In the genomic region with DNA sequence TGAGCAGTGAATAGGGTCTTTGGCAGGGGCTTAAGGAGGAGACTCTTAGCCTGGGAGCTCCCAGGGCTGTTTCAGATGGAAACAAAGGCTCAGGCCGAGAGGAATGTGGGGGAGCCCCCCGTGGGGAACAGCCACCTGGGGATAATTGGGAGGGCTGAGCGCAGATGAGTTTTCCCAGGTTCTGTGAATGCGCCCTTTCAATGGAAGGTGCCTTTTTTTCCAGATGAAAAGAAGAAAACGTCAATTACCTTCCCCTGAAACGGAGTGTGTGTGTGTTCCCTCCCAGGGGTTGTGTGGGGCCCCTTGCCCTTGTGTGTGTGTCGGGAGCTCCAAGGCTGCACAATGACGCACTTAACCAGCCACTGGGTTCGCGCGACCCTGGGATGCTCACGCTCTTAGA, we compare ENCODE assay signal across 27 cellular contexts. TPM values are rescaled to one million over a fixed set of nuclear protein-coding genes. Genes with fewer than 3 reads are reported as not detected.
A peak's percentile ranks its signal among the peaks of the same experiment; 100 is the strongest.
DNase-seq lines count a peak whose midpoint lies in the region; ATAC-seq, FAIRE-seq and TF ChIP-seq lines count a peak whose summit lies in the region.
"Had no signal": no experiment of that assay in that cellular context is flagged by ENCODE, and none has a peak within 500 bp of the region (broad histone marks: within the 10 kb centered on the region; RNA-seq: fewer than 3 reads in every experiment).

No MANE protein-coding gene starts in this region.

- no peak overlapping the region for H2BK15ac ChIP-seq in H9 (ENCODE audit: low read depth, low read length)

- H3K9me3 Mint-ChIP-seq in H9 (no peaks in the 10 kb centered on the region), WTC11 (no peaks in the 10 kb centered on the region)
- H3K9me3 Mint-ChIP-seq: activated B cell treated with CpG ODN at 0.5 μM for 24 hours; activated naive CD4-positive, alpha-beta T cell treated with anti-CD3 and anti-CD28 coated beads, Interleukin-2, amount 50 U/mL, for 72 hours; activated T-helper 17 cell treated with anti-CD3 and anti-CD28 coated beads, Interleukin-2, amount 50 U/mL, for 72 hours; natural killer cell treated with Interleukin-12 subunit alpha and Interleukin-12 subunit beta and Interleukin-15 and Interleukin-18, amount 100 ng/mL, for 72 hours had no signal

- CTCF ChIA-PET in WTC11 (lab: Charles Lee) = interaction anchor here (0.9 to 1.8 kb wide), 6 partner anchors 11 to 463 kb away, joined by 3 to 9 read pairs (median 4); no protein-coding TSS in a partner anchor

- H3K36me3 Mint-ChIP-seq in H9 (ENCODE audit: insufficient read depth in 1 of 3, low read depth in 3 of 3) = no peaks in the 10 kb centered on the region
- H3K36me3 Mint-ChIP-seq in WTC11 = peaks cover 22% of the 10 kb centered on the region
- no peaks in the 10 kb centered on the region for H3K36me3 Mint-ChIP-seq in T-helper 17 cell (ENCODE audit: low read depth)
- H3K36me3 Mint-ChIP-seq: activated naive CD4-positive, alpha-beta T cell treated with anti-CD3 and anti-CD28 coated beads, Interleukin-2, amount 50 U/mL, for 72 hours; natural killer cell treated with Interleukin-12 subunit alpha and Interleukin-12 subunit beta and Interleukin-15 and Interleukin-18, amount 100 ng/mL, for 72 hours had no signal

- no peak overlapping the region for H2BK20ac ChIP-seq in H9 (ENCODE audit: low read depth, low read length, poor library complexity, severe bottlenecking)

- H2AK5ac ChIP-seq in H9 (ENCODE audit: insufficient read length, low read length) = no peak overlapping the region

- H2AFZ ChIP-seq in H9 (ENCODE audit: low read length) (no peak overlapping the region), neuron (ENCODE audit: low read depth, low read length) (peak overlapping the region; percentile 51)

- H3K23me2 ChIP-seq in H9 (ENCODE audit: insufficient read length, low read depth, low read length, poor library complexity, severe bottlenecking) = no peaks in the 10 kb centered on the region

- no peak overlapping the region for H3T11ph ChIP-seq in H9 (ENCODE audit: low read length)

- no peak overlapping the region for H2BK120ac ChIP-seq in H9 (ENCODE audit: low read depth, low read length, poor library complexity, severe bottlenecking)

- H3K27ac ChIP-seq in H9 (ENCODE audit: insufficient read length, low read depth, low read length) (no peak overlapping the region), iPS-20b (ENCODE audit: low read length) (no peak overlapping the region)
- H3K27ac ChIP-seq: left ventricle myocardium inferior, psoas muscle had no signal

- H3K4me3 Mint-ChIP-seq in H9 = peak overlapping the region in 1 of 2 experiments; percentile 22; a peak in 2 of 5 replicates
- H3K4me3 Mint-ChIP-seq in WTC11 = no peak overlapping the region
- no peak overlapping the region for H3K4me3 Mint-ChIP-seq in T-helper 17 cell
- H3K4me3 Mint-ChIP-seq: activated B cell treated with CpG ODN at 0.5 μM for 24 hours; activated T-helper 17 cell treated with anti-CD3 and anti-CD28 coated beads, Interleukin-2, amount 50 U/mL, for 72 hours; natural killer cell treated with Interleukin-12 subunit alpha and Interleukin-12 subunit beta and Interleukin-15 and Interleukin-18, amount 100 ng/mL, for 72 hours had no signal

- WGBS in H9 (ENCODE audit: extremely low coverage, insufficient read length, low lambda C conversion rate) = no CpG with 5 or more reads among the region's 12 CpGs

- H4K5ac ChIP-seq in H9 (ENCODE audit: insufficient read length, low read depth, low read length) = no peak overlapping the region

- no peak overlapping the region for H3K56ac ChIP-seq in H9 (ENCODE audit: insufficient read length, low read depth, low read length)

- no peak overlapping the region for H2BK5ac ChIP-seq in H9 (ENCODE audit: insufficient read length, low read length)

- no peak for FAIRE-seq in HTR-8/SVneo (lab: Jason Lieb, UNC)
- FAIRE-seq: D721Med, GM12892 had no signal

- no peak overlapping the region for H3K23ac ChIP-seq in H9 (ENCODE audit: insufficient read length, low read depth, low read length)

- POLR2A ChIA-PET in WTC11 (lab: Charles Lee) = no interaction called here

- no peaks in the 10 kb centered on the region for H3K27me3 ChIP-seq in H9 (ENCODE audit: insufficient read depth, low read length)
- H3K27me3 ChIP-seq in iPS-20b (ENCODE audit: insufficient read depth, low read length) = no peaks in the 10 kb centered on the region; the same call in 1 of the 2 replicates
- no peaks in the 10 kb centered on the region for H3K27me3 ChIP-seq in neuron (ENCODE audit: insufficient read depth, low read length)

- no peak overlapping the region for H3K4me2 ChIP-seq in H9 (ENCODE audit: insufficient read depth, insufficient read length, low read length)

- H3K36me3 ChIP-seq in iPS-20b (ENCODE audit: insufficient read depth, low read depth, low read length) (no peaks in the 10 kb centered on the region), neuron (ENCODE audit: insufficient read depth, low read length) (no peaks in the 10 kb centered on the region)
- H3K36me3 ChIP-seq: left ventricle myocardium inferior had no signal

- peak; percentile 50 for ATAC-seq in WTC11
- no peak for ATAC-seq in T-helper 17 cell
- ATAC-seq: activated naive CD4-positive, alpha-beta T cell treated with anti-CD3 and anti-CD28 coated beads, Interleukin-2, amount 50 U/mL, for 72 hours; activated T-helper 17 cell treated with anti-CD3 and anti-CD28 coated beads, Interleukin-2, amount 50 U/mL, for 72 hours; natural killer cell treated with Interleukin-12 subunit alpha and Interleukin-12 subunit beta and Interleukin-15 and Interleukin-18, amount 100 ng/mL, for 72 hours; psoas muscle had no signal

- H3K4ac ChIP-seq in H9 (ENCODE audit: low read depth, low read length) = no peak overlapping the region; the same call in 1 of the 2 replicates

- H3K9me3 ChIP-seq in H9 (ENCODE audit: control insufficient read depth, low read depth, low read length) (no peaks in the 10 kb centered on the region), iPS-20b (ENCODE audit: insufficient read depth, low read depth, low read length) (no peaks in the 10 kb centered on the region), neuron (ENCODE audit: low read length) (no peaks in the 10 kb centered on the region), T-helper 17 cell (ENCODE audit: control insufficient read depth, low read length, poor library complexity, severe bottlenecking) (no peaks in the 10 kb centered on the region)
- H3K9me3 ChIP-seq: left ventricle myocardium inferior, psoas muscle had no signal

- H3K4me1 Mint-ChIP-seq in H9 = peaks cover 46 to 67% of the 10 kb centered on the region in 2 experiments
- H3K4me1 Mint-ChIP-seq in WTC11 = peaks cover 46% of the 10 kb centered on the region
- no peaks in the 10 kb centered on the region for H3K4me1 Mint-ChIP-seq in T-helper 17 cell
- H3K4me1 Mint-ChIP-seq: activated B cell treated with CpG ODN at 0.5 μM for 24 hours; activated T-helper 17 cell treated with anti-CD3 and anti-CD28 coated beads, Interleukin-2, amount 50 U/mL, for 72 hours had no signal

- H3K79me1 ChIP-seq in H9 (ENCODE audit: insufficient read depth, low read depth, low read length, poor library complexity, severe bottlenecking) = no peaks in the 10 kb centered on the region

- H3K9ac ChIP-seq in H9 (ENCODE audit: extremely low read depth, insufficient read length, low read length) = no peak overlapping the region
- peak overlapping the region; percentile 21; the same call in 1 of the 2 replicates for H3K9ac ChIP-seq in iPS-20b (ENCODE audit: low read depth, low read length)

- TF ChIP-seq CTCF in H9 (conservative IDR thresholded peaks at IDR 0.05) (no peak), WTC11 (IDR thresholded peaks at IDR 0.05) (no peak)

- no peak overlapping the region for H4K91ac ChIP-seq in H9 (ENCODE audit: insufficient read length, low read depth, low read length)

- no peak overlapping the region for H4K8ac ChIP-seq in H9 (replicated peaks; ENCODE audit: insufficient read length, low read depth, low read length)

- no peak overlapping the region for H3K14ac ChIP-seq in H9 (ENCODE audit: insufficient read depth, low read length)

- H3K4me3 ChIP-seq in iPS-20b (ENCODE audit: low read length) = no peak overlapping the region; the same call in 1 of the 2 replicates
- H3K4me3 ChIP-seq in neuron (ENCODE audit: low read length) = no peak overlapping the region
- H3K4me3 ChIP-seq: left ventricle myocardium inferior, psoas muscle had no signal

- peaks cover 4% of the 10 kb centered on the region; the same call in 1 of the 2 replicates for H3K27me3 Mint-ChIP-seq in H9 (ENCODE audit: low read depth)
- 0 out of 2 replicates have a peak, but pooled peaks cover 5% of the 10 kb centered on the region for H3K27me3 Mint-ChIP-seq in WTC11 (ENCODE audit: low read depth)
- peaks cover 55% of the 10 kb centered on the region for H3K27me3 Mint-ChIP-seq in T-helper 17 cell
- H3K27me3 Mint-ChIP-seq: activated B cell treated with CpG ODN at 0.5 μM for 24 hours; natural killer cell treated with Interleukin-12 subunit alpha and Interleukin-12 subunit beta and Interleukin-15 and Interleukin-18, amount 100 ng/mL, for 72 hours had no signal

- H3K18ac ChIP-seq in H9 (ENCODE audit: insufficient read length, low read depth, low read length) = no peak overlapping the region

- H3K79me2 ChIP-seq in H9 (ENCODE audit: insufficient read depth, low read length) = no peaks in the 10 kb centered on the region

- no peak for DNase-seq in H9
- DNase-seq in WTC11 (ENCODE audit: low spot score) = no peak
- no peak for DNase-seq in T-helper 17 cell
- no peak for DNase-seq in NCI-H774 (lab: John Stamatoyannopoulos, UW)
- DNase-seq in kidney tubule cell (ENCODE audit: low spot score) = no peak
- DNase-seq in HTR-8/SVneo (ENCODE audit: insufficient read length, low spot score) = no peak
- DNase-seq: activated B cell treated with CpG ODN at 0.5 μM for 24 hours; activated CD4-positive, alpha-beta T cell treated with anti-CD3 and anti-CD28 coated beads, Interleukin-2, amount 50 U/mL, for 4 hours; activated CD8-positive, alpha-beta memory T cell treated with anti-CD3 and anti-CD28 coated beads, Interleukin-2, amount 50 U/mL, for 48 hours; C1 segment of cervical spinal cord; EL; HCEC 1CT; head of caudate nucleus; left ventricle myocardium inferior; NCI-H1092 treated with DMSO at 0.1 percent for 48 hours; NCI-H1930; OCI-M1; stimulated activated CD4-positive, alpha-beta T cell treated with anti-CD3 and anti-CD28 coated beads, Interleukin-2, amount 100 ng/mL, for 24 hours; T1000 had no signal

- no peak overlapping the region for H2BK12ac ChIP-seq in H9 (ENCODE audit: insufficient read length, low read depth, low read length)

- H4K20me1 ChIP-seq in H9 (ENCODE audit: control insufficient read depth, insufficient read depth, insufficient read length) = no peaks in the 10 kb centered on the region

- H3K27ac Mint-ChIP-seq in H9 (peak overlapping the region; percentile 43 to 99 (median 97); a peak in 5 of 7 replicates), WTC11 (peak overlapping the region; percentile 67), T-helper 17 cell (no peak overlapping the region)
- H3K27ac Mint-ChIP-seq: activated B cell treated with CpG ODN at 0.5 μM for 24 hours; activated naive CD4-positive, alpha-beta T cell treated with anti-CD3 and anti-CD28 coated beads, Interleukin-2, amount 50 U/mL, for 72 hours; activated T-helper 17 cell treated with anti-CD3 and anti-CD28 coated beads, Interleukin-2, amount 50 U/mL, for 72 hours; natural killer cell treated with Interleukin-12 subunit alpha and Interleukin-12 subunit beta and Interleukin-15 and Interleukin-18, amount 100 ng/mL, for 72 hours had no signal

- H3K4me1 ChIP-seq in H9 (ENCODE audit: insufficient read depth, low read length) (peaks cover 6% of the 10 kb centered on the region; the same call in 1 of the 2 replicates), iPS-20b (ENCODE audit: insufficient read depth, low read length) (peaks cover 25% of the 10 kb centered on the region; the same call in 1 of the 2 replicates), neuron (ENCODE audit: insufficient read depth, low read length) (peaks cover 57% of the 10 kb centered on the region)
- H3K4me1 ChIP-seq: left ventricle myocardium inferior, psoas muscle had no signal

RNA-seq across cellular contexts. Expression of gene MEG3, which starts 14.4 kb away (rescaled TPM):
- 0.52 TPM in 1 of 2 replicates, not detected in the other for total RNA-seq in H9 (2021)
- 338 to 534 TPM (median 517 TPM) in 3 replicates for total RNA-seq in WTC11 (2021)
- under 1 TPM in 1 of 2 donors, not detected in 1; 0.21 TPM for total RNA-seq in T-helper 17 cell
- total RNA-seq: activated B cell treated with CpG ODN at 0.5 μM for 24 hours; activated naive CD4-positive, alpha-beta T cell treated with anti-CD3 and anti-CD28 coated beads, Interleukin-2, amount 50 U/mL, for 72 hours; activated T-helper 17 cell treated with anti-CD3 and anti-CD28 coated beads, Interleukin-2, amount 50 U/mL, for 72 hours; natural killer cell treated with Interleukin-12 subunit alpha and Interleukin-12 subunit beta and Interleukin-15 and Interleukin-18, amount 100 ng/mL, for 72 hours had no signal

Comparison
In these comparisons a context has a peak if more than half of its experiments do, and no peak if none do; other contexts are left out.
1. RNA of gene MEG3, which starts 14.4 kb away (total RNA-seq): 338 to 534 TPM in WTC11; 0.52 TPM in H9 and 0.21 TPM in T-helper 17 cell; every median in the first group is over 100 times any median in the second.